Comparison of ENCODE assay signal across 8 cellular contexts in genomic region chr6:132814716-132815570, GRCh38. TPM values are rescaled to one million over a fixed set of nuclear protein-coding genes. Genes with fewer than 3 reads are reported as not detected.
DNase-seq lines count a peak whose midpoint lies in the region; ATAC-seq and TF ChIP-seq lines count a peak whose summit lies in the region.

No MANE protein-coding gene starts in this region.

- intact Hi-C loops in right cardiac atrium (cut with DNase I): no loop called here

- DNase-seq in AG09309 (ENCODE audit: low read depth) (no peak), HL-60 (ENCODE audit: low read depth in 1 of 2, low spot score in 1 of 2) (no peak), right cardiac atrium (peak in 1 of 3 donors; percentile 57), islet precursor cell (no peak), mucosa of gallbladder (ENCODE audit: low spot score) (no peak)
- peak; percentile 74 for DNase-seq in activated effector memory CD4-positive, alpha-beta T cell treated with anti-CD3 and anti-CD28 coated beads, Interleukin-2, amount 50 U/mL, for 16 hours
- DNase-seq in stimulated activated CD4-positive, alpha-beta T cell treated with anti-CD3 and anti-CD28 coated beads, Interleukin-2, amount 100 ng/mL, for 4 hours (ENCODE audit: low read depth): peak; percentile 13

- H3K27ac ChIP-seq in HL-60 (replicated peaks) (peak overlapping the region; percentile 98), right cardiac atrium (ENCODE audit: low read length) (peak overlapping the region; percentile 85)

- no peaks in the 10 kb centered on the region for H3K4me1 ChIP-seq in right cardiac atrium (ENCODE audit: control insufficient read depth, insufficient read depth, low read length)

- ATAC-seq in GM19438 (IDR thresholded peaks at IDR 0.05; ENCODE audit: low read depth, unreplicated experiment) (peak; percentile 9), right cardiac atrium (peak; percentile 15 to 43)

- no peak for TF ChIP-seq CTCF in AG09309 (IDR thresholded peaks at IDR 0.05; ENCODE audit: control insufficient read depth, insufficient read depth, low read depth, low read length, missing control alignments)
- TF ChIP-seq CTCF in HL-60 (IDR thresholded peaks at IDR 0.05; ENCODE audit: insufficient read depth, low read length): no peak

- H3K27me3 ChIP-seq in HL-60 (ENCODE audit: insufficient read depth, poor library complexity, severe bottlenecking): no peaks in the 10 kb centered on the region
- no peaks in the 10 kb centered on the region for H3K27me3 ChIP-seq in right cardiac atrium (ENCODE audit: control insufficient read depth, insufficient read depth)

- under 1% methylated on average over 27 of the region's 27 CpGs for WGBS in right cardiac atrium

- H3K4me3 ChIP-seq in AG09309 (ENCODE audit: control insufficient read depth, low read depth, low read length): peak overlapping the region; percentile 73
- H3K4me3 ChIP-seq in HL-60 (replicated peaks; ENCODE audit: insufficient read depth, low read length): peak overlapping the region; percentile 72
- peak overlapping the region; percentile 97 for H3K4me3 ChIP-seq in right cardiac atrium (ENCODE audit: low read length)

- H3K9me3 ChIP-seq in right cardiac atrium (ENCODE audit: control insufficient read depth, low read length): no peaks in the 10 kb centered on the region

RNA-seq across cellular contexts. Expression of gene RPS12, which starts 0.6 kb away (rescaled TPM):
- 100 to 1,000 TPM; 554 to 686 (median 627) TPM for total RNA-seq in right cardiac atrium
- polyA plus RNA-seq in right cardiac atrium: 1,063 TPM
- 638 TPM for total RNA-seq in mucosa of gallbladder

RNA-seq across cellular contexts. Expression of gene SLC18B1, which starts 16.5 kb away (rescaled TPM):
- total RNA-seq in right cardiac atrium (1 to 10 TPM; 4.5 to 5.9 (median 5.3) TPM), mucosa of gallbladder (13.3 TPM)
- polyA plus RNA-seq in right cardiac atrium: 3.1 TPM

RNA-seq across cellular contexts. Expression of gene VNN2, which starts 57.2 kb away (rescaled TPM):
- total RNA-seq in right cardiac atrium (1 to 10 TPM in 3 of 4 donors, under 1 TPM in 1; 0.71 to 2.7 (median 2.2) TPM), mucosa of gallbladder (3.4 TPM)
- polyA plus RNA-seq in right cardiac atrium: 0.59 TPM

Comparison
In these comparisons a context has a peak if more than half of its experiments do, and no peak if none do; other contexts are left out.
1. DNase-seq: peak in activated effector memory CD4-positive, alpha-beta T cell treated with anti-CD3 and anti-CD28 coated beads, Interleukin-2, amount 50 U/mL, for 16 hours (single experiment) and stimulated activated CD4-positive, alpha-beta T cell treated with anti-CD3 and anti-CD28 coated beads, Interleukin-2, amount 100 ng/mL, for 4 hours (single experiment); none in AG09309 (single experiment), HL-60 (0 of 2), islet precursor cell (single experiment) and mucosa of gallbladder (single experiment).
2. Peak in every context shown above with its lines, with median percentiles within 50 percentile points of each other: H3K4me3 ChIP-seq.